13 cellular contexts compared by ENCODE assay signal in the genomic region with DNA sequence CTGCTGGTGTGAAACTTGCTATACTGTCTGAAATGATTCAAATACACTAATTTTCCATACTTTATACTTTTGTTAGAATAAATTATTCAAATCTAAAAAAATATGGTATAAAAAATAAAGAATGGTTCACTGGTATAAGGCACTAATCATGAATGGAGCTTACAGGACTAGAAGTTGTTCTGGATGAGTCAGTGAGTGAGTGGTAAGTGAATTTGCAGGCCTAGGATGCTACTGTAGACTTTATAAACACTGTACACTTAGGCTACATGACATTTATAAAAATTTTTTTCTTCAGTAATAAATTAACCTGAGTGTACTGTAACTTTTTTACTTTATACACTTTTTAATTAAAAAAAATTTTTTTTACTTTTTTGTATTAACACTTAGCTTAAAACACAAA.
DNase-seq lines count a peak whose midpoint lies in the region; ATAC-seq and FAIRE-seq lines count a peak whose summit lies in the region.
"Had no signal": no experiment of that assay in that cellular context is flagged by ENCODE, and none has a peak within 500 bp of the region (broad histone marks: within the 10 kb centered on the region; RNA-seq: fewer than 3 reads in every experiment).

No MANE protein-coding gene starts in this region.

- H3K4me3 Mint-ChIP-seq in activated CD4-positive, alpha-beta memory T cell treated with anti-CD3 and anti-CD28 coated beads for 36 hours, result no peak overlapping the region
- H3K4me3 Mint-ChIP-seq: CD4-positive, alpha-beta T cell had no signal

- peak; percentile 44 for DNase-seq in amniotic epithelial cell (ENCODE audit: low read depth)
- DNase-seq in frontal cortex (ENCODE audit: low spot score in 2 of 2), result no peak
- no peak for DNase-seq in islet precursor cell
- DNase-seq in activated CD4-positive, alpha-beta memory T cell treated with anti-CD3 and anti-CD28 coated beads for 36 hours, result no peak
- DNase-seq: AML-193; CD4-positive, alpha-beta T cell; DMS153; DMS79 had no signal

- no peaks in the 10 kb centered on the region for H3K27me3 Mint-ChIP-seq in activated CD4-positive, alpha-beta memory T cell treated with anti-CD3 and anti-CD28 coated beads for 36 hours
- H3K27me3 Mint-ChIP-seq: CD4-positive, alpha-beta T cell had no signal

- ATAC-seq in HG03439 (IDR thresholded peaks at IDR 0.05; ENCODE audit: unreplicated experiment), result no peak
- ATAC-seq: A549, GM12878, K562 had no signal

- H3K27ac Mint-ChIP-seq in activated CD4-positive, alpha-beta memory T cell treated with anti-CD3 and anti-CD28 coated beads for 36 hours, result no peak overlapping the region
- H3K27ac Mint-ChIP-seq: CD4-positive, alpha-beta T cell had no signal

- H3K9me3 Mint-ChIP-seq in activated CD4-positive, alpha-beta memory T cell treated with anti-CD3 and anti-CD28 coated beads for 36 hours, result no peaks in the 10 kb centered on the region
- H3K9me3 Mint-ChIP-seq: CD4-positive, alpha-beta T cell had no signal

- intact Hi-C loops in activated CD4-positive, alpha-beta memory T cell treated with anti-CD3 and anti-CD28 coated beads for 36 hours (cut with micrococcal nuclease), result no loop called here

- H3K36me3 Mint-ChIP-seq in activated CD4-positive, alpha-beta memory T cell treated with anti-CD3 and anti-CD28 coated beads for 36 hours, result peaks cover 59% of the 10 kb centered on the region

- CTCF ChIA-PET in activated CD4-positive, alpha-beta memory T cell treated with anti-CD3 and anti-CD28 coated beads for 36 hours (lab: Charles Lee), result no interaction called here

- H3K4me1 Mint-ChIP-seq in activated CD4-positive, alpha-beta memory T cell treated with anti-CD3 and anti-CD28 coated beads for 36 hours (ENCODE audit: low read depth), result no peaks in the 10 kb centered on the region

- peak; percentile 13 for FAIRE-seq in G401.6 (lab: Jason Lieb, UNC)
- peak; percentile 3 for FAIRE-seq in frontal cortex (lab: Jason Lieb, UNC)
- FAIRE-seq: GM12878, K562 had no signal

- POLR2A ChIA-PET in activated CD4-positive, alpha-beta memory T cell treated with anti-CD3 and anti-CD28 coated beads for 36 hours (lab: Charles Lee), result no interaction called here
